ENCODE assay signal across 27 cellular contexts in genomic region chr1:118272884-118273283, GRCh38.
"Had no signal": no experiment of that assay in that cellular context is flagged by ENCODE, and none has a peak within 500 bp of the region (broad histone marks: within the 10 kb centered on the region; RNA-seq: fewer than 3 reads in every experiment).

No MANE protein-coding gene starts in this region.

- H3K4me3 ChIP-seq: stomach, suprapubic skin, testis, thoracic aorta, thyroid gland, tibial artery, tibial nerve, transverse colon, upper lobe of left lung, upper lobe of right lung, uterus, vagina had no signal

- FAIRE-seq: urothelium cell line had no signal

- H3K27ac ChIP-seq: stomach, suprapubic skin, testis, thoracic aorta, thyroid gland, tibial artery, tibial nerve, transverse colon, upper lobe of left lung, upper lobe of right lung, uterus, vagina had no signal

- H3K36me3 ChIP-seq: stomach, suprapubic skin, thoracic aorta, thyroid gland, tibial artery, tibial nerve, transverse colon, upper lobe of left lung, upper lobe of right lung, uterus, vagina had no signal

- H3K9me3 ChIP-seq: suprapubic skin, testis, thoracic aorta, thyroid gland, transverse colon, upper lobe of left lung, upper lobe of right lung, uterus, vagina had no signal

- H3K4me1 ChIP-seq: stomach, suprapubic skin, testis, thyroid gland, tibial artery, tibial nerve, transverse colon, upper lobe of left lung, upper lobe of right lung, uterus, vagina had no signal

- H3K27me3 ChIP-seq: stomach, suprapubic skin, testis, thyroid gland, tibial artery, tibial nerve, transverse colon, upper lobe of left lung, upper lobe of right lung, uterus, vagina had no signal

- DNase-seq: stimulated activated CD4-positive, alpha-beta T cell treated with anti-CD3 and anti-CD28 coated beads, Interleukin-2, amount 100 ng/mL, for 48 hours; stimulated activated CD4-positive, alpha-beta T cell treated with anti-CD3 and anti-CD28 coated beads, Interleukin-4, amount 100 ng/mL, for 1 hour; stimulated activated CD4-positive, alpha-beta T cell treated with anti-CD3 and anti-CD28 coated beads, Interleukin-4, amount 100 ng/mL, for 24 hours; stimulated activated CD4-positive, alpha-beta T cell treated with anti-CD3 and anti-CD28 coated beads, Interleukin-4, amount 100 ng/mL, for 4 hours; stimulated activated CD8-positive, alpha-beta memory T cell treated with anti-CD3 and anti-CD28 coated beads, Interleukin-4, amount 100 ng/mL, for 48 hours; stimulated activated naive B cell treated with anti-CD40 and anti-IgM and Interleukin-4, amounts not matched to agents 10 μg/mL and 1 μg/mL and 100 μg/mL, for 72 hours; stimulated activated naive CD4-positive, alpha-beta T cell; stimulated activated naive CD4-positive, alpha-beta T cell treated with Interleukin-2 at 50 U/mL for 16 hours; stimulated activated naive CD8-positive, alpha-beta T cell treated with anti-CD3 and anti-CD28 coated beads, Interleukin-15, amount 100 ng/mL, for 72 hours; stimulated activated naive CD8-positive, alpha-beta T cell treated with anti-CD3 and anti-CD28 coated beads, Interleukin-15, Interleukin-2, amounts not matched to agents 100 U/mL and 50 U/mL, for 24 hours; stomach; substantia nigra; testis; thyroid gland; tibial artery; transverse colon; trophoblast cell; upper lobe of left lung; upper lobe of right lung; uterus had no signal

- ATAC-seq: stimulated activated effector memory CD8-positive, alpha-beta T cell treated with anti-CD3 and anti-CD28 coated beads, Interleukin-12 subunit alpha, Interleukin-12 subunit beta, amount 100 ng/mL, for 72 hours; stimulated activated memory B cell treated with anti-CD40 and anti-IgM and Interleukin-4, amounts not matched to agents 10 μg/mL and 1 μg/mL and 100 μg/mL, for 72 hours; stimulated activated naive B cell treated with anti-CD40 and anti-IgM and Interleukin-4, amounts not matched to agents 10 μg/mL and 1 μg/mL and 100 μg/mL, for 72 hours; stimulated activated naive CD8-positive, alpha-beta T cell treated with anti-CD3 and anti-CD28 coated beads, Interleukin-15, amount 100 ng/mL, for 72 hours; stimulated activated naive CD8-positive, alpha-beta T cell treated with anti-CD3 and anti-CD28 coated beads, Interleukin-15, Interleukin-2, amounts not matched to agents 100 U/mL and 50 U/mL, for 24 hours; upper lobe of right lung had no signal
